ENCODE assay signal across 23 cellular contexts in genomic region chr7:55212838-55213237, GRCh38.
DNase-seq lines count a peak whose midpoint lies in the region; ATAC-seq and TF ChIP-seq lines count a peak whose summit lies in the region.
"Had no signal": no experiment of that assay in that cellular context is flagged by ENCODE, and none has a peak within 500 bp of the region (broad histone marks: within the 10 kb centered on the region; RNA-seq: fewer than 3 reads in every experiment).

No MANE protein-coding gene starts in this region.

- H3K79me2 ChIP-seq in GM23248 (ENCODE audit: insufficient read depth): no peaks in the 10 kb centered on the region

- H2AFZ ChIP-seq in GM23248: no peak overlapping the region

- WGBS in GM23248 (ENCODE audit: low coverage in 1 of 2, low lambda C conversion rate in 2 of 2, missing lambda C conversion rate in 2 of 2), 2 experiments: 37 to 43% methylated on average over 10 of the region's 10 CpGs
- WGBS in spleen, 5 donors: 49 to 58% (median 57%) methylated on average over 6 to 10 of the region's 10 CpGs

- H3F3A ChIP-seq in GM23248 (ENCODE audit: insufficient read depth): peaks cover 20% of the 10 kb centered on the region; the same call in 1 of the 2 replicates

- H3K4me1 ChIP-seq in GM23248 (ENCODE audit: insufficient read depth) (0 out of 2 replicates have a peak, but pooled peaks cover 3% of the 10 kb centered on the region), spleen (no peaks in the 10 kb centered on the region), tibial artery (no peaks in the 10 kb centered on the region)
- H3K4me1 ChIP-seq: BLaER1 treated with 17β-estradiol and CSF1 and Interleukin-3, amounts not matched to agents 10 nM and 100 nM; prostate gland had no signal

- peaks cover 26% of the 10 kb centered on the region; the same call in 1 of the 2 replicates for H3K36me3 ChIP-seq in GM23248 (ENCODE audit: low read depth)
- H3K36me3 ChIP-seq in spleen: peaks cover 0 to 12% (median 0%) of the 10 kb centered on the region in 6 donors
- peaks cover 12 to 19% (median 17%) of the 10 kb centered on the region in 3 donors for H3K36me3 ChIP-seq in tibial artery
- H3K36me3 ChIP-seq in WERI-Rb-1: no peaks in the 10 kb centered on the region
- H3K36me3 ChIP-seq: BLaER1 treated with 17β-estradiol and CSF1 and Interleukin-3, amounts not matched to agents 10 nM and 100 nM had no signal

- H3K4me2 ChIP-seq in GM23248 (ENCODE audit: unreplicated experiment): no peak overlapping the region
- H3K4me2 ChIP-seq: BLaER1 treated with 17β-estradiol and CSF1 and Interleukin-3, amounts not matched to agents 10 nM and 100 nM; KMS-11 had no signal

- ATAC-seq in HG03439 (IDR thresholded peaks at IDR 0.05; ENCODE audit: unreplicated experiment): no peak
- ATAC-seq: activated naive CD4-positive, alpha-beta T cell treated with anti-CD3 and anti-CD28 coated beads, Interleukin-2, amount 50 U/mL, for 72 hours had no signal

- H3K4me3 ChIP-seq in GM23248 (no peak overlapping the region), spleen (no peak overlapping the region), tibial artery (no peak overlapping the region), WERI-Rb-1 (ENCODE audit: low read depth, low read length) (no peak overlapping the region)
- H3K4me3 ChIP-seq: BLaER1 treated with 17β-estradiol and CSF1 and Interleukin-3, amounts not matched to agents 10 nM and 100 nM; Peyer's patch; prostate gland had no signal

- in situ Hi-C loops in GM23248 (cut with MboI): no loop called here
- in situ Hi-C loops in SK-MEL-5 (cut with HindIII; ENCODE audit: low pct_unique_long_range_greater_than_20kb, low sequenced_read_pairs): no loop called here

- H3K27ac ChIP-seq in GM23248: no peak overlapping the region
- peak overlapping the region in 1 of 8 donors; percentile 33 for H3K27ac ChIP-seq in spleen
- H3K27ac ChIP-seq in tibial artery: no peak overlapping the region
- no peak overlapping the region for H3K27ac ChIP-seq in WERI-Rb-1
- H3K27ac ChIP-seq: BLaER1 treated with 17β-estradiol and CSF1 and Interleukin-3, amounts not matched to agents 10 nM and 100 nM; epithelial cell of prostate; KMS-11; Peyer's patch; prostate gland had no signal

- no peak for TF ChIP-seq POLR2A in spleen (IDR thresholded peaks at IDR 0.05)

- DNase-seq in GM23248 (peak; percentile 23), SK-MEL-5 (ENCODE audit: low read depth, low spot score) (peak; percentile 72), globus pallidus (ENCODE audit: low spot score) (peak; percentile 27), spleen (peak; percentile 64), tibial artery (no peak), WERI-Rb-1 (no peak), SKM-1 treated with dmso at 0.1 percent for 144 hours (lab: John Stamatoyannopoulos, UW; ENCODE audit: unreplicated experiment) (no peak)
- DNase-seq: activated CD4-positive, alpha-beta memory T cell treated with anti-CD3 and anti-CD28 coated beads, Interleukin-2, amount 10 ng/mL, durations not matched to agents 7 days and 5 days; activated T-cell treated with anti-CD3 and anti-CD28 coated beads, Interleukin-2, amount 50 U/mL, for 24 hours; cortex of kidney; DMS 273 treated with DMSO at 0.1 percent for 48 hours; HFFc6; NCI-H1105 treated with DMSO at 0.1 percent for 48 hours; NCI-H526 treated with DMSO at 0.1 percent for 48 hours; nephron progenitor cell; Peyer's patch; SW 1271 had no signal

- no peaks in the 10 kb centered on the region for H3K27me3 ChIP-seq in GM23248 (replicated peaks; ENCODE audit: insufficient read depth)
- H3K27me3 ChIP-seq in spleen (replicated peaks in 1 of 7): peaks cover 0 to 4% (median 0%) of the 10 kb centered on the region in 7 donors
- no peaks in the 10 kb centered on the region for H3K27me3 ChIP-seq in tibial artery
- H3K27me3 ChIP-seq in WERI-Rb-1 (ENCODE audit: insufficient read depth, low read depth, severe bottlenecking): no peaks in the 10 kb centered on the region
- H3K27me3 ChIP-seq: BLaER1 treated with 17β-estradiol and CSF1 and Interleukin-3, amounts not matched to agents 10 nM and 100 nM; Peyer's patch had no signal

- TF ChIP-seq CTCF in spleen (IDR thresholded peaks at IDR 0.05 in 8 of 11, conservative IDR thresholded peaks at IDR 0.05 in 3 of 11): no peak
- TF ChIP-seq CTCF in tibial artery (IDR thresholded peaks at IDR 0.05): no peak
- no peak for TF ChIP-seq CTCF in WERI-Rb-1 (IDR thresholded peaks at IDR 0.05; ENCODE audit: low read depth, low read length)

- H3K9ac ChIP-seq in GM23248: no peak overlapping the region
- H3K9ac ChIP-seq: BLaER1 treated with 17β-estradiol and CSF1 and Interleukin-3, amounts not matched to agents 10 nM and 100 nM; KMS-11 had no signal

- H4K20me1 ChIP-seq in GM23248 (ENCODE audit: insufficient read depth): no peaks in the 10 kb centered on the region
- H4K20me1 ChIP-seq: BLaER1 treated with 17β-estradiol and CSF1 and Interleukin-3, amounts not matched to agents 10 nM and 100 nM had no signal

- intact Hi-C loops in spleen (cut with DNase I; ENCODE audit: low total_unique reads) (no loop called here), tibial artery (cut with DNase I; ENCODE audit: low total_unique reads) (no loop called here)

- H3K9me2 ChIP-seq in GM23248 (ENCODE audit: insufficient read depth): no peaks in the 10 kb centered on the region

- no peaks in the 10 kb centered on the region for H3K9me3 ChIP-seq in GM23248 (ENCODE audit: low read depth)
- H3K9me3 ChIP-seq in spleen: no peaks in the 10 kb centered on the region
- H3K9me3 ChIP-seq in tibial artery: no peaks in the 10 kb centered on the region
- H3K9me3 ChIP-seq in WERI-Rb-1 (ENCODE audit: severe bottlenecking): no peaks in the 10 kb centered on the region
- H3K9me3 ChIP-seq: BLaER1 treated with 17β-estradiol and CSF1 and Interleukin-3, amounts not matched to agents 10 nM and 100 nM; Peyer's patch; prostate gland had no signal

Comparison
In these comparisons a context has a peak if more than half of its experiments do, and no peak if none do; other contexts are left out.
1. DNase-seq: peak in GM23248 (single experiment), SK-MEL-5 (single experiment), globus pallidus (single experiment) and spleen (single experiment); none in tibial artery (0 of 2), WERI-Rb-1 (single experiment) and SKM-1 treated with dmso at 0.1 percent for 144 hours (single experiment).